Comparison of ENCODE assay signal across 1 cellular context in genomic region chr11:17381156-17381555, GRCh38.
TF ChIP-seq lines count a peak whose summit lies in the region.

No MANE protein-coding gene starts in this region.

TF ChIP-seq in SK-N-SH, 30 proteins besides CTCF, POLR2A, EP300 and RAD21 (continued from another document):
- no peak for TF ChIP-seq TAF1 (IDR thresholded peaks at IDR 0.05; ENCODE audit: borderline replicate concordance, low read depth, low read length)
- no peak for TF ChIP-seq REST (IDR thresholded peaks at IDR 0.05; ENCODE audit: low read depth, low read length)
- no peak for TF ChIP-seq TCF12 (IDR thresholded peaks at IDR 0.05)
